Comparison of ENCODE assay signal across 8 cellular contexts in the genomic region with DNA sequence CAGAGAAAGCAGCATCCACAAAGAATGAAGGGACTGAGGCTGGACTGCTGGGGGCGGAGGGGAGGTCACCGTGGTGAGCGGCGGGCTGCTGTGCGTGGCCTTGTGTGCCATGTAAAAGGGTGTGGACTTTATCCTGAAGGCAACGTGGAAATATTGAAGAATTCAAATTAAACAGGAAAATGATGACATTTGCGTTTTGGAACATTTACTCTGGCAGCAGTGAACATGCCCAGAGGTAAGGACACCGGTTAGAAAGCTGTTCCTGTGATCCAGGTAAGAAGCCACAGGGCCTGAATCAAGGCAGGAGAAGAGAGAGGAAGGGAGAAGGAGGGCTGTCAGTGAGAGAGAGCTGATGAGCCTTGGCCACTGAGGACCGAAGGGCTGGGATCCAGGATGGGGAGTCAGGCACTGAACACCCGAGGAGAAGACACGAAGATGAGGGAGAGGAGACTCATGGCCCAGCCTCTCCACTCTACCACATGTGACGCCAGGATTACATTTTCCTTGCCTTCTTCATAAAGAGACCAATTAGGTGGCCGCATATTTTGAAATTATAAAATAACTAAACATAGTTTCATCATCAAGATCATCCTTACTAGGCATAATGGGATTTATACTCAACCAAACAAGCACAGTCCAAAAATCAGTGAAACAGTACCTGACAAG. TPM values are rescaled to one million over a fixed set of nuclear protein-coding genes. Genes with fewer than 3 reads are reported as not detected.
DNase-seq lines count a peak whose midpoint lies in the region; ATAC-seq, FAIRE-seq and TF ChIP-seq lines count a peak whose summit lies in the region.

No MANE protein-coding gene starts in this region.

- TF ChIP-seq POLR2A in H54 (IDR thresholded peaks at IDR 0.05; ENCODE audit: low read depth, low read length), result no peak

- H3K4me3 ChIP-seq in SJCRH30 (peak overlapping the region; percentile 32), skeletal muscle satellite cell (ENCODE audit: low read length) (peak overlapping the region; percentile 29)

- peaks cover 4% of the 10 kb centered on the region for H3K36me3 Mint-ChIP-seq in Calu3 (ENCODE audit: insufficient read depth, unreplicated experiment)
- no peaks in the 10 kb centered on the region for H3K36me3 Mint-ChIP-seq in glutamatergic neuron (ENCODE audit: unreplicated experiment)
- H3K36me3 Mint-ChIP-seq in activated T-cell treated with anti-CD3 and anti-CD28 coated beads, Interleukin-2, amount 50 U/mL, for 72 hours (ENCODE audit: insufficient read depth in 2 of 2), result no peaks in the 10 kb centered on the region

- H3K4me1 Mint-ChIP-seq in Calu3 (ENCODE audit: low read depth, unreplicated experiment) (peaks cover 55% of the 10 kb centered on the region), glutamatergic neuron (ENCODE audit: low read depth, unreplicated experiment) (peaks cover 41% of the 10 kb centered on the region)
- peaks cover 29% of the 10 kb centered on the region for H3K4me1 Mint-ChIP-seq in activated T-cell treated with anti-CD3 and anti-CD28 coated beads, Interleukin-2, amount 50 U/mL, for 72 hours (ENCODE audit: low read depth)

- TF ChIP-seq CTCF in Calu3 (IDR thresholded peaks at IDR 0.05; ENCODE audit: unreplicated experiment) (no peak), glutamatergic neuron (IDR thresholded peaks at IDR 0.05; ENCODE audit: partially characterized antibody, unreplicated experiment) (no peak)

- peaks cover 27% of the 10 kb centered on the region for H3K36me3 ChIP-seq in SJCRH30
- peaks cover 73% of the 10 kb centered on the region for H3K36me3 ChIP-seq in skeletal muscle satellite cell (ENCODE audit: insufficient read depth, low read length)

- FAIRE-seq in H54 (lab: Jason Lieb, UNC), result no peak

- H3K9ac ChIP-seq in skeletal muscle satellite cell (ENCODE audit: low read depth, low read length), result peak overlapping the region; percentile 75

- CTCF ChIA-PET in Calu3 (lab: Charles Lee), result no interaction called here

- peak overlapping the region; percentile 67 for H3K4me2 ChIP-seq in skeletal muscle satellite cell (ENCODE audit: low read length)

- H3K27me3 Mint-ChIP-seq in Calu3 (ENCODE audit: unreplicated experiment) (no peaks in the 10 kb centered on the region), glutamatergic neuron (ENCODE audit: unreplicated experiment) (peaks cover 6% of the 10 kb centered on the region)
- no peaks in the 10 kb centered on the region for H3K27me3 Mint-ChIP-seq in activated T-cell treated with anti-CD3 and anti-CD28 coated beads, Interleukin-2, amount 50 U/mL, for 72 hours (ENCODE audit: low read depth)

- H3K9me3 Mint-ChIP-seq in Calu3 (ENCODE audit: low read depth, unreplicated experiment) (no peaks in the 10 kb centered on the region), glutamatergic neuron (ENCODE audit: unreplicated experiment) (peaks cover 2% of the 10 kb centered on the region)
- no peaks in the 10 kb centered on the region for H3K9me3 Mint-ChIP-seq in activated T-cell treated with anti-CD3 and anti-CD28 coated beads, Interleukin-2, amount 50 U/mL, for 72 hours

- no peak for DNase-seq in Calu3
- no peak for DNase-seq in SJCRH30
- no peak for DNase-seq in glutamatergic neuron
- DNase-seq in NCI-H1417 (lab: John Stamatoyannopoulos, UW), result no peak
- no peak for DNase-seq in H54 (ENCODE audit: insufficient read length, low spot score)
- DNase-seq in activated T-cell treated with anti-CD3 and anti-CD28 coated beads, Interleukin-2, amount 50 U/mL, for 72 hours, result no peak
- DNase-seq in DMS 273 (lab: John Stamatoyannopoulos, UW; ENCODE audit: unreplicated experiment), result no peak

- BruUV-seq in Calu3 (replicated peaks; lab: Mats Ljungman, UMichigan), result no TSS peak

- H3K27ac Mint-ChIP-seq in Calu3 (ENCODE audit: unreplicated experiment) (peak overlapping the region; percentile 78), glutamatergic neuron (ENCODE audit: unreplicated experiment) (peak overlapping the region; percentile 90)
- no peak overlapping the region for H3K27ac Mint-ChIP-seq in activated T-cell treated with anti-CD3 and anti-CD28 coated beads, Interleukin-2, amount 50 U/mL, for 72 hours

- intact Hi-C loops in Calu3 (cut with micrococcal nuclease; ENCODE audit: unreplicated experiment), result loop anchor here (10.0 kb wide), 1 partner anchor 146 kb away; no protein-coding TSS in a partner anchor

- ATAC-seq in activated T-cell treated with anti-CD3 and anti-CD28 coated beads, Interleukin-2, amount 50 U/mL, for 72 hours (replicated peaks in 1 of 2), result no peak

- no peak overlapping the region for H3K4me3 Mint-ChIP-seq in Calu3 (ENCODE audit: low read depth, unreplicated experiment)
- H3K4me3 Mint-ChIP-seq in glutamatergic neuron (ENCODE audit: unreplicated experiment), result peak overlapping the region; percentile 44
- H3K4me3 Mint-ChIP-seq in activated T-cell treated with anti-CD3 and anti-CD28 coated beads, Interleukin-2, amount 50 U/mL, for 72 hours, result no peak overlapping the region

- H3K9me3 ChIP-seq in SJCRH30 (replicated peaks), result no peaks in the 10 kb centered on the region
- H3K9me3 ChIP-seq in skeletal muscle satellite cell (replicated peaks; ENCODE audit: low read length), result no peaks in the 10 kb centered on the region

- H3K27me3 ChIP-seq in SJCRH30, result no peaks in the 10 kb centered on the region
- no peaks in the 10 kb centered on the region for H3K27me3 ChIP-seq in skeletal muscle satellite cell (ENCODE audit: control insufficient read depth, insufficient read depth, low read length)

- H3K27ac ChIP-seq in SJCRH30, result peak overlapping the region; percentile 88

- peaks cover 37% of the 10 kb centered on the region for H3K4me1 ChIP-seq in SJCRH30
- H3K4me1 ChIP-seq in skeletal muscle satellite cell (ENCODE audit: control insufficient read depth, insufficient read depth, low read length), result peaks cover 96% of the 10 kb centered on the region

RNA-seq across cellular contexts. Expression of a gene that starts 58.4 kb away (rescaled TPM):
- 10.7 and 12.8 TPM in 2 replicates for total RNA-seq in Calu3 (2022)
- total RNA-seq in SJCRH30 (2014; rRNA removed; shearing (Covaris generic)), result 28.4 and 28.8 TPM in 2 replicates
- total RNA-seq in glutamatergic neuron (ENCODE audit: unreplicated experiment), result 16.2 TPM
- total RNA-seq in skeletal muscle satellite cell (2012; rRNA removed), result 117 and 131 TPM in 2 replicates
- 1 to 10 TPM; 4.9 to 5.2 TPM for total RNA-seq in activated T-cell treated with anti-CD3 and anti-CD28 coated beads, Interleukin-2, amount 50 U/mL, for 72 hours
